Comparison of ENCODE assay signal across 8 cellular contexts in genomic region chr1:156123356-156124196, GRCh38. TPM values are rescaled to one million over a fixed set of nuclear protein-coding genes. Genes with fewer than 3 reads are reported as not detected.
DNase-seq lines count a peak whose midpoint lies in the region; ATAC-seq and TF ChIP-seq lines count a peak whose summit lies in the region.

No MANE protein-coding gene starts in this region.

- peak overlapping the region; percentile 27 to 41 for H3K4me3 ChIP-seq in right atrium auricular region

- no peak for ATAC-seq in HG03439 (IDR thresholded peaks at IDR 0.05; ENCODE audit: unreplicated experiment)
- no peak for ATAC-seq in GM19455 (IDR thresholded peaks at IDR 0.05; ENCODE audit: unreplicated experiment)

- no peaks in the 10 kb centered on the region for H3K27me3 ChIP-seq in right atrium auricular region

- DNase-seq in GF-D8 (lab: John Stamatoyannopoulos, UW) (peak; percentile 7), NCI-H146 (lab: John Stamatoyannopoulos, UW) (peak; percentile 94), SW480 (ENCODE audit: low spot score) (peak; percentile 93), right atrium auricular region (ENCODE audit: low spot score) (peak; percentile 100), putamen (ENCODE audit: low spot score) (peak; percentile 96)

- H3K4me1 ChIP-seq in right atrium auricular region, result peaks cover 0 to 100% of the 10 kb centered on the region in 2 donors

- peak in 1 of 2 donors; percentile 45 for TF ChIP-seq CTCF in right atrium auricular region (IDR thresholded peaks at IDR 0.05)

- H3K36me3 ChIP-seq in right atrium auricular region, result no peaks in the 10 kb centered on the region

- H3K9me3 ChIP-seq in right atrium auricular region, result no peaks in the 10 kb centered on the region

- H3K27ac ChIP-seq in angular gyrus (ENCODE audit: low read depth, low read length) (peak overlapping the region; percentile 93), right atrium auricular region (peak overlapping the region; percentile 97 to 100)

RNA-seq across cellular contexts. Expression of gene LMNA, which starts 9.1 kb away (rescaled TPM):
- 100 to 1,000 TPM; 258 to 273 TPM for total RNA-seq in right atrium auricular region

RNA-seq across cellular contexts. Expression of gene SEMA4A, which starts 29.8 kb away (rescaled TPM):
- total RNA-seq in right atrium auricular region, result 1 to 10 TPM; 2.0 to 4.2 TPM

RNA-seq across cellular contexts. Expression of gene MEX3A, which starts 41.3 kb away (rescaled TPM):
- total RNA-seq in right atrium auricular region, result under 1 TPM; 0.15 to 0.47 TPM

Comparison
In these comparisons a context has a peak if more than half of its experiments do, and no peak if none do; other contexts are left out.
1. DNase-seq: peak in every context shown above with its lines; median percentile 100 in right atrium auricular region; 96 in putamen; 94 in NCI-H146; 93 in SW480; 7 in GF-D8.